Comparison of ENCODE assay signal across 1 cellular context in the genomic region with DNA sequence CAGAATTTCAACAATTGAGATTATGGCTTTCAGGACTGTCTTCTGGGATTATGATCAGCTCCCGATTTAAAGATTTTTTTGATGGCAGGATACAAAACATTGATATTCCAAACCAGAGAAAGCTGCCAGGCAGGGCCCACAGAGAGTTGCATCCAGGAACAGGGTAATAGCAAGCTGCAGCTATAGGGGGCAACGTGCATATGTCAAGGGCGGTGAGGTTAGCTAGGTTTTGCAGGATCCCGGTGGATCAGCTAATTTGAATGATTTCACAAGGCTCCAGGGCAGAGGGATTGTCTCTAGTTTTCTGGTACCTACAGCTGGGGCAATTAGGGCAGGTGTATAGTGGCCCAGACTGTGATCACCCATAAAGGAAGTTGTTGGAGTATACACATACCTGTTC.
TF ChIP-seq lines count a peak whose summit lies in the region.

No MANE protein-coding gene starts in this region.

TF ChIP-seq in WTC11, 78 proteins besides CTCF, POLR2A, EP300 and RAD21 (continued from another document):
- TF ChIP-seq, protein P1, sequence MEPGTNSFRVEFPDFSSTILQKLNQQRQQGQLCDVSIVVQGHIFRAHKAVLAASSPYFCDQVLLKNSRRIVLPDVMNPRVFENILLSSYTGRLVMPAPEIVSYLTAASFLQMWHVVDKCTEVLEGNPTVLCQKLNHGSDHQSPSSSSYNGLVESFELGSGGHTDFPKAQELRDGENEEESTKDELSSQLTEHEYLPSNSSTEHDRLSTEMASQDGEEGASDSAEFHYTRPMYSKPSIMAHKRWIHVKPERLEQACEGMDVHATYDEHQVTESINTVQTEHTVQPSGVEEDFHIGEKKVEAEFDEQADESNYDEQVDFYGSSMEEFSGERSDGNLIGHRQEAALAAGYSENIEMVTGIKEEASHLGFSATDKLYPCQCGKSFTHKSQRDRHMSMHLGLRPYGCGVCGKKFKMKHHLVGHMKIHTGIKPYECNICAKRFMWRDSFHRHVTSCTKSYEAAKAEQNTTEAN (CRISPR knock-in tag; IDR thresholded peaks at IDR 0.05), result no peak
- TF ChIP-seq, protein P2, sequence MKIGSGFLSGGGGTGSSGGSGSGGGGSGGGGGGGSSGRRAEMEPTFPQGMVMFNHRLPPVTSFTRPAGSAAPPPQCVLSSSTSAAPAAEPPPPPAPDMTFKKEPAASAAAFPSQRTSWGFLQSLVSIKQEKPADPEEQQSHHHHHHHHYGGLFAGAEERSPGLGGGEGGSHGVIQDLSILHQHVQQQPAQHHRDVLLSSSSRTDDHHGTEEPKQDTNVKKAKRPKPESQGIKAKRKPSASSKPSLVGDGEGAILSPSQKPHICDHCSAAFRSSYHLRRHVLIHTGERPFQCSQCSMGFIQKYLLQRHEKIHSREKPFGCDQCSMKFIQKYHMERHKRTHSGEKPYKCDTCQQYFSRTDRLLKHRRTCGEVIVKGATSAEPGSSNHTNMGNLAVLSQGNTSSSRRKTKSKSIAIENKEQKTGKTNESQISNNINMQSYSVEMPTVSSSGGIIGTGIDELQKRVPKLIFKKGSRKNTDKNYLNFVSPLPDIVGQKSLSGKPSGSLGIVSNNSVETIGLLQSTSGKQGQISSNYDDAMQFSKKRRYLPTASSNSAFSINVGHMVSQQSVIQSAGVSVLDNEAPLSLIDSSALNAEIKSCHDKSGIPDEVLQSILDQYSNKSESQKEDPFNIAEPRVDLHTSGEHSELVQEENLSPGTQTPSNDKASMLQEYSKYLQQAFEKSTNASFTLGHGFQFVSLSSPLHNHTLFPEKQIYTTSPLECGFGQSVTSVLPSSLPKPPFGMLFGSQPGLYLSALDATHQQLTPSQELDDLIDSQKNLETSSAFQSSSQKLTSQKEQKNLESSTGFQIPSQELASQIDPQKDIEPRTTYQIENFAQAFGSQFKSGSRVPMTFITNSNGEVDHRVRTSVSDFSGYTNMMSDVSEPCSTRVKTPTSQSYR (CRISPR knock-in tag; IDR thresholded peaks at IDR 0.05), result no peak
- TF ChIP-seq SOX15 (CRISPR knock-in tag; IDR thresholded peaks at IDR 0.05) (no peak), NR3C1 (CRISPR knock-in tag; conservative IDR thresholded peaks at IDR 0.05; ENCODE audit: low read depth) (no peak), ZBTB21 (CRISPR knock-in tag; IDR thresholded peaks at IDR 0.05; ENCODE audit: borderline replicate concordance) (no peak)
